In the genomic region with DNA sequence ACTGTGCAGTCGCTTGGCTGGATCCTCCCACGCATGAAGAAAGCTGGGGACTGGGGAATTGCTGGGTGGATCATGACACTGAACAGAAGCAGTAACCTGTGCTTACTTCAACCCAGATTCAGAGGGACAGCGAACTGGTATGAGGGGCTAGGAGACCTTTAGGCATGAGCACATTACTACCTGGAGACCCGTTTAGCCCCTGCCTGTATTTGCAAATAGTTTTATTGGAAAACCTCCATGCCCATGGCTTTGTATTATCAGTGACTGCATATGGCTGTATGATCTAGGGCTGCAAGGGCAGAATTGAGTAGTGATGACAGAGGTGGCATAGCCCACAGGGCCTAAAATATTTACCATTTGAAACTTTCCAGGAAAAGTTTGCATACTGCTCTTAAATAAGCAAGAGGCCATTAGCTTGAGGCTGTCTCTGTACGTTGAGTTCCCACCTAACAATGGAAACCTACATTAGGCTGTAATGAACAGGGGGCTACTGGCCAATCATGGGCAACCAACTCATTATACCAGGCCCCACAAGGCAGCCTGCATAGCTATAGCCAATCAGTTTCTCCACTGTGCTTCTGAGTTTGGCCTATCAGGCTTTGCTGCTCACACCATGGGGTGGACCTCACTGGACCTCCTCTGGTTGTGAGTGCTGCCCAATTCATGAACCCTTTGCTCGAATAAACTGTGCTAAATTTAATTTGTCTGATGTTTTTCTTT, we compare ENCODE assay signal across 8 cellular contexts. TPM values are rescaled to one million over a fixed set of nuclear protein-coding genes. Genes with fewer than 3 reads are reported as not detected.
DNase-seq lines count a peak whose midpoint lies in the region; ATAC-seq and TF ChIP-seq lines count a peak whose summit lies in the region.

No MANE protein-coding gene starts in this region.

- peak overlapping the region; percentile 17; the same call in 1 of the 2 replicates for H3K4me3 ChIP-seq in GM08714 (ENCODE audit: low read length)

- peaks cover 26% of the 10 kb centered on the region for H3K4me1 Mint-ChIP-seq in central memory CD8-positive, alpha-beta T cell
- H3K4me1 Mint-ChIP-seq in neural crest cell = peaks cover 6% of the 10 kb centered on the region

- H3K4me3 Mint-ChIP-seq in central memory CD8-positive, alpha-beta T cell = peak overlapping the region; percentile 89
- H3K4me3 Mint-ChIP-seq in neural crest cell = peak overlapping the region; percentile 92

- DNase-seq in HUDEP-2 (lab: John Stamatoyannopoulos, UW; ENCODE audit: unreplicated experiment in 76 of 76) (peak in 48 of 76 experiments; percentile 10 to 84 (median 50)), neural crest cell (ENCODE audit: low read depth, low spot score) (no peak), NCI-H526 treated with DMSO at 0.1 percent for 48 hours (lab: John Stamatoyannopoulos, UW) (no peak), mesenteric fat pad (ENCODE audit: low spot score) (no peak)
- DNase-seq in central memory CD8-positive, alpha-beta T cell (ENCODE audit: low spot score in 2 of 2) = no peak

- peak; percentile 3 for ATAC-seq in central memory CD8-positive, alpha-beta T cell (replicated peaks; ENCODE audit: extremely low read depth, poor library complexity, severe bottlenecking)
- ATAC-seq in GM21360 (IDR thresholded peaks at IDR 0.05; ENCODE audit: unreplicated experiment) (no peak), HG02870 (IDR thresholded peaks at IDR 0.05; ENCODE audit: unreplicated experiment) (no peak)

- H3K9me3 Mint-ChIP-seq in central memory CD8-positive, alpha-beta T cell = peaks cover 2% of the 10 kb centered on the region
- H3K9me3 Mint-ChIP-seq in neural crest cell = peaks cover 2% of the 10 kb centered on the region

- no peaks in the 10 kb centered on the region for H3K27me3 Mint-ChIP-seq in central memory CD8-positive, alpha-beta T cell
- H3K27me3 Mint-ChIP-seq in neural crest cell (ENCODE audit: low read depth) = peaks cover 69% of the 10 kb centered on the region

- peak overlapping the region; percentile 79 for H3K27ac Mint-ChIP-seq in central memory CD8-positive, alpha-beta T cell (ENCODE audit: low read depth)
- H3K27ac Mint-ChIP-seq in neural crest cell (ENCODE audit: unreplicated experiment) = no peak overlapping the region

- H3K36me3 Mint-ChIP-seq in central memory CD8-positive, alpha-beta T cell (ENCODE audit: insufficient read depth) = peaks cover 8% of the 10 kb centered on the region
- no peaks in the 10 kb centered on the region for H3K36me3 Mint-ChIP-seq in neural crest cell (ENCODE audit: low read depth)

- no peak for TF ChIP-seq CTCF in neural crest cell (conservative IDR thresholded peaks at IDR 0.05)

RNA-seq across cellular contexts. Expression of a gene that starts 0.6 kb away (rescaled TPM):
- total RNA-seq in neural crest cell = not detected in 2 replicates
- 0.35 TPM for total RNA-seq in mesenteric fat pad

Comparison
In these comparisons a context has a peak if more than half of its experiments do, and no peak if none do; other contexts are left out.
1. DNase-seq: peak in HUDEP-2 (48 of 76); none in central memory CD8-positive, alpha-beta T cell (0 of 2), neural crest cell (single experiment), NCI-H526 treated with DMSO at 0.1 percent for 48 hours (single experiment) and mesenteric fat pad (single experiment).